ENCODE assay signal across 8 cellular contexts in genomic region chr4:84582988-84583870, GRCh38. TPM values are rescaled to one million over a fixed set of nuclear protein-coding genes. Genes with fewer than 3 reads are reported as not detected.
DNase-seq lines count a peak whose midpoint lies in the region; ATAC-seq, FAIRE-seq and TF ChIP-seq lines count a peak whose summit lies in the region.

CDS1 (plus strand) TSS chr4:84583127; CDS start chr4:84583402, 275 bp downstream.

- H3K4me3 ChIP-seq in AG04450 (ENCODE audit: low read depth, low read length) (peak within 1 kb of the TSS; percentile 58), astrocyte (ENCODE audit: insufficient read depth, low read depth, low read length) (peak within 1 kb of the TSS; percentile 62), iPS-18c (ENCODE audit: insufficient read depth, low read depth, low read length) (peak within 1 kb of the TSS; percentile 85), skeletal muscle cell (ENCODE audit: low read depth, low read length) (peak within 1 kb of the TSS; percentile 68)

- ATAC-seq in GM18508 (IDR thresholded peaks at IDR 0.05; ENCODE audit: insufficient read depth, unreplicated experiment) (peak; percentile 23), HG02970 (IDR thresholded peaks at IDR 0.05; ENCODE audit: low FRiP score, unreplicated experiment) (peak; percentile 38)

- peaks cover 8% of the 10 kb centered on the region for H3K4me1 ChIP-seq in astrocyte (ENCODE audit: insufficient read depth, low read length)

- peaks cover 2% of the 10 kb centered on the region for H3K36me3 Mint-ChIP-seq in astrocyte (ENCODE audit: low read depth, unreplicated experiment)

- CTCF ChIA-PET in AG04450 (lab: Charles Lee) = interaction anchor here (0.9 kb wide), 1 partner anchor 167 kb away, joined by 3 read pairs; no protein-coding TSS in a partner anchor

- peak within 1 kb of the TSS; percentile 94 for H2AFZ ChIP-seq in astrocyte (ENCODE audit: low read depth, low read length)

- no peaks in the 10 kb centered on the region for H4K20me1 ChIP-seq in astrocyte (ENCODE audit: insufficient read depth, low read length)

- H3K27me3 Mint-ChIP-seq in astrocyte (ENCODE audit: low read depth, unreplicated experiment) = peaks cover 7% of the 10 kb centered on the region

- H3K27ac Mint-ChIP-seq in astrocyte (ENCODE audit: unreplicated experiment) = peak within 1 kb of the TSS; percentile 84

- FAIRE-seq in astrocyte (lab: Jason Lieb, UNC) = no peak

- peaks cover 9% of the 10 kb centered on the region for H3K4me1 Mint-ChIP-seq in astrocyte (ENCODE audit: low read depth, unreplicated experiment)

- H3K27ac ChIP-seq in AG04450 (ENCODE audit: low read depth, low read length) = no peak within 1 kb of the TSS
- H3K27ac ChIP-seq in astrocyte (ENCODE audit: low read depth, low read length) = no peak within 1 kb of the TSS

- H3K9me3 ChIP-seq in AG04450 (ENCODE audit: control insufficient read depth, insufficient read depth, low read length) (peaks cover 5% of the 10 kb centered on the region; the same call in 1 of the 2 replicates), astrocyte (ENCODE audit: insufficient read depth, low read depth, low read length) (no peaks in the 10 kb centered on the region), iPS-18c (ENCODE audit: control insufficient read depth, insufficient read depth, low read length) (no peaks in the 10 kb centered on the region)

- no peaks in the 10 kb centered on the region for H3K36me3 ChIP-seq in astrocyte (ENCODE audit: insufficient read depth, low read length)

- DNase-seq in AG04450 (ENCODE audit: low read depth, low spot score) = no peak
- DNase-seq in NCI-H69 (lab: John Stamatoyannopoulos, UW) = peak; percentile 89
- no peak for DNase-seq in astrocyte (ENCODE audit: low read depth)
- DNase-seq in skeletal muscle cell (ENCODE audit: low read depth) = no peak
- DNase-seq in CD1c-positive myeloid dendritic cell (ENCODE audit: extremely low spot score) = no peak

- peak within 1 kb of the TSS; percentile 65 for H3K9ac ChIP-seq in astrocyte (ENCODE audit: low read length)

- H3K79me2 ChIP-seq in astrocyte (ENCODE audit: insufficient read depth, low read length) = no peaks in the 10 kb centered on the region

- peaks cover 2% of the 10 kb centered on the region for H3K9me3 Mint-ChIP-seq in astrocyte (ENCODE audit: unreplicated experiment)

- H3K27me3 ChIP-seq in AG04450 (ENCODE audit: control insufficient read depth, insufficient read depth, low read length) (peaks cover 42% of the 10 kb centered on the region), astrocyte (ENCODE audit: insufficient read depth, low read length) (peaks cover 21% of the 10 kb centered on the region)

- TF ChIP-seq CTCF in AG04450 (IDR thresholded peaks at IDR 0.05; ENCODE audit: low read depth, low read length) = no peak
- TF ChIP-seq CTCF in astrocyte (IDR thresholded peaks at IDR 0.05; ENCODE audit: insufficient read depth, low read depth, low read length) = no peak

- H3K4me2 ChIP-seq in astrocyte (ENCODE audit: low read length) = peak within 1 kb of the TSS; percentile 93

- POLR2A ChIA-PET in AG04450 (lab: Yijun Ruan, JAX) = no interaction called here

- H3K4me3 Mint-ChIP-seq in astrocyte (ENCODE audit: unreplicated experiment) = peak within 1 kb of the TSS; percentile 90

RNA-seq across cellular contexts. Expression of gene CDS1, which starts in this region (rescaled TPM):
- 0.06 TPM in 1 of 2 replicates, not detected in the other for polyA plus RNA-seq in AG04450 (2011; rRNA removed)
- not detected in 2 replicates for polyA minus RNA-seq in AG04450 (2011; rRNA and poly(A)+ RNA removed)
- 3.8 and 5.7 TPM in 2 replicates for total RNA-seq in astrocyte
